ENCODE assay signal across 18 cellular contexts in the genomic region with DNA sequence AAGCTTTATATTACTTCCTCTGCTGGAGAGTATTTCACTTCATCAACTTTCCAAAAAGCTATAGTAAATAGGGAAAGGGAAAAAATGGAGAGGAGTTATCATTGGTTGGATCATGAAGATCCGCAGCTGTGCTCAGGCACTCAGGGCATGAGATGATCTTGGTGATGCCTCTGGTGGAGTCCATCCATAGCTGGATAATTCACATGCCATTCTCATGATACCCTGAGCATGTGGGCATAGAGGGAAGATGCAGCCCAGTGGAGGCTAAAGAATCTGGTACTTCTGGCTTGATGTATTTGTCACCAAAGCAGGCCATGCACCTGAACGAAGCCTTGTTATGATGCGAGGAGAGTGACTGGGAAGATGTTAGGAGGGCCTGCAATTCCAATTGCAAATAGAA.
DNase-seq lines count a peak whose midpoint lies in the region; ATAC-seq and TF ChIP-seq lines count a peak whose summit lies in the region.
"Had no signal": no experiment of that assay in that cellular context is flagged by ENCODE, and none has a peak within 500 bp of the region (broad histone marks: within the 10 kb centered on the region; RNA-seq: fewer than 3 reads in every experiment).

No MANE protein-coding gene starts in this region.

- no peak for DNase-seq in SK-N-SH
- no peak for DNase-seq in immature natural killer cell
- DNase-seq in natural killer cell: no peak
- DNase-seq in activated T-cell treated with anti-CD3 and anti-CD28 coated beads, Interleukin-2, amount 50 U/mL, for 24 hours: no peak
- DNase-seq in NOMO-1 (lab: John Stamatoyannopoulos, UW; ENCODE audit: unreplicated experiment in 2 of 2): no peak
- no peak for DNase-seq in DMS53 treated with DMSO at 0.1 percent for 48 hours (lab: John Stamatoyannopoulos, UW; ENCODE audit: unreplicated experiment)
- DNase-seq: AML-193; CD4-positive, alpha-beta memory T cell; DMS153; DMS79 treated with DMSO at 0.1 percent for 48 hours; GF-D8; H9 had no signal

- no peak overlapping the region for H3K4me3 Mint-ChIP-seq in immature natural killer cell
- no peak overlapping the region for H3K4me3 Mint-ChIP-seq in natural killer cell
- no peak overlapping the region for H3K4me3 Mint-ChIP-seq in activated T-cell treated with anti-CD3 and anti-CD28 coated beads, Interleukin-2, amount 50 U/mL, for 24 hours
- H3K4me3 Mint-ChIP-seq: CD14-positive monocyte; CD4-positive, alpha-beta memory T cell; H9 had no signal

- no peaks in the 10 kb centered on the region for H3K4me1 ChIP-seq in SK-N-SH (ENCODE audit: control insufficient read depth in 1 of 2, insufficient read depth in 2 of 2, low read depth in 1 of 2, low read length in 1 of 2)
- H3K4me1 ChIP-seq: A549, BLaER1 had no signal

- POLR2A ChIA-PET in SK-N-SH (lab: Yijun Ruan, JAX): no interaction called here

- H3K27me3 ChIP-seq in SK-N-SH (ENCODE audit: insufficient read depth): no peaks in the 10 kb centered on the region
- H3K27me3 ChIP-seq: BLaER1 had no signal

- no peak for TF ChIP-seq EP300 in SK-N-SH (IDR thresholded peaks at IDR 0.05; ENCODE audit: borderline replicate concordance in 1 of 2, low read depth in 1 of 2, low read length in 1 of 2)

- no peaks in the 10 kb centered on the region for H4K20me1 ChIP-seq in SK-N-SH (ENCODE audit: insufficient read depth)
- H4K20me1 ChIP-seq: BLaER1 had no signal

- no peaks in the 10 kb centered on the region for H3K27me3 Mint-ChIP-seq in immature natural killer cell (ENCODE audit: low read depth in 3 of 3)
- H3K27me3 Mint-ChIP-seq in natural killer cell (ENCODE audit: low read depth in 2 of 2): no peaks in the 10 kb centered on the region
- H3K27me3 Mint-ChIP-seq in activated T-cell treated with anti-CD3 and anti-CD28 coated beads, Interleukin-2, amount 50 U/mL, for 24 hours: no peaks in the 10 kb centered on the region
- H3K27me3 Mint-ChIP-seq: CD4-positive, alpha-beta memory T cell had no signal

- H3K9ac ChIP-seq in SK-N-SH: no peak overlapping the region
- H3K9ac ChIP-seq: BLaER1 had no signal

- H3K4me2 ChIP-seq in SK-N-SH: no peak overlapping the region
- H3K4me2 ChIP-seq: A549, BLaER1 had no signal

- peaks cover 39 to 48% of the 10 kb centered on the region in 2 donors for H3K4me1 Mint-ChIP-seq in immature natural killer cell
- H3K4me1 Mint-ChIP-seq in natural killer cell: peaks cover 41 to 72% of the 10 kb centered on the region in 2 donors
- H3K4me1 Mint-ChIP-seq in activated T-cell treated with anti-CD3 and anti-CD28 coated beads, Interleukin-2, amount 50 U/mL, for 24 hours (ENCODE audit: low read depth): peaks cover 1% of the 10 kb centered on the region

- no peak for TF ChIP-seq CTCF in SK-N-SH (IDR thresholded peaks at IDR 0.05)
- TF ChIP-seq CTCF in natural killer cell (IDR thresholded peaks at IDR 0.05): no peak

- WGBS in SK-N-SH (ENCODE audit: low lambda C conversion rate): 31% methylated on average over 3 of the region's 3 CpGs

- no peaks in the 10 kb centered on the region for H3K9me2 ChIP-seq in SK-N-SH

- no peaks in the 10 kb centered on the region for H3F3A ChIP-seq in SK-N-SH (replicated peaks; ENCODE audit: insufficient read depth)

- H3K27ac ChIP-seq in SK-N-SH (ENCODE audit: low read depth in 2 of 2, low read length in 1 of 2): no peak overlapping the region
- H3K27ac ChIP-seq: 22Rv1, A549, BLaER1 had no signal

- no peaks in the 10 kb centered on the region for H3K9me3 Mint-ChIP-seq in immature natural killer cell
- H3K9me3 Mint-ChIP-seq in natural killer cell: no peaks in the 10 kb centered on the region
- H3K9me3 Mint-ChIP-seq in activated T-cell treated with anti-CD3 and anti-CD28 coated beads, Interleukin-2, amount 50 U/mL, for 24 hours: no peaks in the 10 kb centered on the region
- H3K9me3 Mint-ChIP-seq: CD14-positive monocyte; CD4-positive, alpha-beta memory T cell; H9 had no signal

- no peaks in the 10 kb centered on the region for H3K36me3 ChIP-seq in SK-N-SH (replicated peaks in 1 of 2; ENCODE audit: control insufficient read depth in 1 of 2, insufficient read depth in 2 of 2, low read length in 1 of 2)
- H3K36me3 ChIP-seq: BLaER1 had no signal

- TF ChIP-seq RAD21 in SK-N-SH (IDR thresholded peaks at IDR 0.05; ENCODE audit: low read length): no peak

- peak overlapping the region in 5 of 6 donors; percentile 46 to 77 (median 65) for H3K27ac Mint-ChIP-seq in immature natural killer cell
- H3K27ac Mint-ChIP-seq in natural killer cell: peak overlapping the region; percentile 35 to 52
- H3K27ac Mint-ChIP-seq in activated T-cell treated with anti-CD3 and anti-CD28 coated beads, Interleukin-2, amount 50 U/mL, for 24 hours: no peak overlapping the region
- H3K27ac Mint-ChIP-seq: CD4-positive, alpha-beta memory T cell; H9 had no signal

- CTCF ChIA-PET in SK-N-SH (lab: Yijun Ruan, JAX): no interaction called here

- H3K9me3 ChIP-seq in SK-N-SH: no peaks in the 10 kb centered on the region
- H3K9me3 ChIP-seq: A549, BLaER1 had no signal

- intact Hi-C loops in natural killer cell (cut with micrococcal nuclease): loop anchor here (5.0 kb wide), 1 partner anchor 33 kb away; no protein-coding TSS in a partner anchor

- H2AFZ ChIP-seq in SK-N-SH (ENCODE audit: low read depth): no peak overlapping the region

- no peak overlapping the region for H3K4me3 ChIP-seq in SK-N-SH (ENCODE audit: low read depth in 2 of 2, low read length in 1 of 2)
- H3K4me3 ChIP-seq: A549, BLaER1 had no signal

- no peaks in the 10 kb centered on the region for H3K79me2 ChIP-seq in SK-N-SH (ENCODE audit: insufficient read depth)

- H3K36me3 Mint-ChIP-seq in immature natural killer cell (peaks cover 0 to 3% (median 0%) of the 10 kb centered on the region in 3 donors), natural killer cell (peaks cover 7% of the 10 kb centered on the region)
- H3K36me3 Mint-ChIP-seq in activated T-cell treated with anti-CD3 and anti-CD28 coated beads, Interleukin-2, amount 50 U/mL, for 24 hours (ENCODE audit: low read depth): no peaks in the 10 kb centered on the region

- no peak for ATAC-seq in SK-N-SH treated with all-trans-retinoic acid at 6 μM for 48 hours
- ATAC-seq in natural killer cell: no peak
- ATAC-seq: A549, HepG2 had no signal

TF ChIP-seq in SK-N-SH, 30 proteins besides CTCF, POLR2A, EP300 and RAD21 (continues in another document):
- TF ChIP-seq ZBTB33 (IDR thresholded peaks at IDR 0.05; ENCODE audit: borderline replicate concordance, low read depth) (no peak), TCF12 (IDR thresholded peaks at IDR 0.05) (peak; percentile 4; the same call in 1 of the 2 replicates), PBX3 (IDR thresholded peaks at IDR 0.05) (peak; percentile 11; the same call in 1 of the 2 replicates)

TF ChIP-seq in SK-N-SH treated with all-trans-retinoic acid at 6 μM for 48 hours, 23 proteins besides CTCF, POLR2A, EP300 and RAD21:
- TF ChIP-seq CREB5 (CRISPR knock-in tag; IDR thresholded peaks at IDR 0.05; ENCODE audit: low read depth) (no peak), ZNF8 (CRISPR knock-in tag; IDR thresholded peaks at IDR 0.05) (no peak), ZFP30 (CRISPR knock-in tag; IDR thresholded peaks at IDR 0.05) (no peak), ISL1 (CRISPR knock-in tag; IDR thresholded peaks at IDR 0.05) (no peak), ZFP3 (CRISPR knock-in tag; IDR thresholded peaks at IDR 0.05) (no peak), CSDC2 (CRISPR knock-in tag; IDR thresholded peaks at IDR 0.05) (no peak), ZC3H10 (CRISPR knock-in tag; IDR thresholded peaks at IDR 0.05) (no peak), PPARA (CRISPR knock-in tag; IDR thresholded peaks at IDR 0.05; ENCODE audit: borderline replicate concordance) (no peak), ZNF70 (CRISPR knock-in tag; IDR thresholded peaks at IDR 0.05) (no peak), CSRNP3 (CRISPR knock-in tag; IDR thresholded peaks at IDR 0.05) (no peak), OSR1 (CRISPR knock-in tag; IDR thresholded peaks at IDR 0.05) (no peak)
- TF ChIP-seq, protein P1, sequence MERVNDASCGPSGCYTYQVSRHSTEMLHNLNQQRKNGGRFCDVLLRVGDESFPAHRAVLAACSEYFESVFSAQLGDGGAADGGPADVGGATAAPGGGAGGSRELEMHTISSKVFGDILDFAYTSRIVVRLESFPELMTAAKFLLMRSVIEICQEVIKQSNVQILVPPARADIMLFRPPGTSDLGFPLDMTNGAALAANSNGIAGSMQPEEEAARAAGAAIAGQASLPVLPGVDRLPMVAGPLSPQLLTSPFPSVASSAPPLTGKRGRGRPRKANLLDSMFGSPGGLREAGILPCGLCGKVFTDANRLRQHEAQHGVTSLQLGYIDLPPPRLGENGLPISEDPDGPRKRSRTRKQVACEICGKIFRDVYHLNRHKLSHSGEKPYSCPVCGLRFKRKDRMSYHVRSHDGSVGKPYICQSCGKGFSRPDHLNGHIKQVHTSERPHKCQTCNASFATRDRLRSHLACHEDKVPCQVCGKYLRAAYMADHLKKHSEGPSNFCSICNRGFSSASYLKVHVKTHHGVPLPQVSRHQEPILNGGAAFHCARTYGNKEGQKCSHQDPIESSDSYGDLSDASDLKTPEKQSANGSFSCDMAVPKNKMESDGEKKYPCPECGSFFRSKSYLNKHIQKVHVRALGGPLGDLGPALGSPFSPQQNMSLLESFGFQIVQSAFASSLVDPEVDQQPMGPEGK (CRISPR knock-in tag; IDR thresholded peaks at IDR 0.05; ENCODE audit: borderline replicate concordance): no peak
TF ChIP-seq in SK-N-SH treated with all-trans-retinoic acid at 6 μM for 48 hours: peak in this region for 0.
